In the genomic region with DNA sequence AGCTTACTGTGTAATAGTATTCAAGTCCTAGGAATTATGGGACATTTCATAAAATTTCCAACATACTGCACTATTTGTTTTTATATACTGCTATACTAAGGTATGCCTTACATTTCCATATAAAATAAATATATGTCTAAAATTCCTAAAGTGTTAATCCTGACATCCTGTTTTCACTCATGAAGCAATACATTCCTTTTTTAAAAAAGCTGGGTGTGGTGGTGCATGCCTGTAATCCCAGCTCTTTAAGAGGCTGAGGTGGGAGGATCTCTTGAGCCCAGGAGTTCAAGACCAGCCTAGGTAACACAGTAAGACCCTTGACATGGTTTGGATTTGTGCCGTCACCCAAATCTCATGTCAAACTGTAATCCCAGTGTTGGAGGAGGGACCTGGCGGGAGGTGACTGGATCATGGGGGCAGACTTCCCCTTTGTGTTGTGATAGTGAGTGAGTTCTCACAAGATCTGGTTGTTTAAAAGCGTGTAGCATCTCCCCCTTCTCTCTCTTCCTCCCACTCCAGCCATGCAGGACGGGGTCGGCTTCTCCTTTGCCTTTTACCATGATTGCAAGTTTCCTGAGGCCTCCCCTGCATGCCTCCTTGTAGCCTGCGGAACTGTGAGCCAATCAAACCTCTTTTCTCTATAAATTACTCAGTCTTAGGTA, we compare ENCODE assay signal across 30 cellular contexts. TPM values are rescaled to one million over a fixed set of nuclear protein-coding genes. Genes with fewer than 3 reads are reported as not detected.
A peak's percentile ranks its signal among the peaks of the same experiment; 100 is the strongest.
DNase-seq lines count a peak whose midpoint lies in the region; ATAC-seq, FAIRE-seq and TF ChIP-seq lines count a peak whose summit lies in the region.
"Had no signal": no experiment of that assay in that cellular context is flagged by ENCODE, and none has a peak within 500 bp of the region (broad histone marks: within the 10 kb centered on the region; RNA-seq: fewer than 3 reads in every experiment).

No MANE protein-coding gene starts in this region.

- DNase-seq in GM18507 (ENCODE audit: extremely low spot score, insufficient read length, low read depth) (no peak), IMR-90 (no peak), astrocyte (ENCODE audit: low read depth) (no peak), fibroblast of pulmonary artery (ENCODE audit: low read depth) (peak; percentile 13), 8988T (no peak), GM10248 (ENCODE audit: extremely low spot score) (no peak), NOMO-1 treated with DMSO at 0.1 percent for 48 hours (lab: John Stamatoyannopoulos, UW; ENCODE audit: unreplicated experiment) (no peak), islet precursor cell (no peak)
- DNase-seq: activated CD4-positive, alpha-beta T cell treated with anti-CD3 and anti-CD28 coated beads for 4 hours; activated CD8-positive, alpha-beta T cell treated with anti-CD3 and anti-CD28 coated beads, Interleukin-2, amount 10 ng/mL, durations not matched to agents 7 days and 5 days; amygdala; BE2C; effector memory CD8-positive, alpha-beta T cell; foreskin keratinocyte; heart left ventricle; naive thymus-derived CD4-positive, alpha-beta T cell; NCI-H1048; NCI-H1694; NCI-H510A treated with DMSO at 0.1 percent for 48 hours; NK-92 treated with Interleukin-12 subunit alpha and Interleukin-12 subunit beta, amount 100 ng/mL, for 24 hours; occipital lobe; SHP77 treated with DMSO at 0.1 percent for 48 hours had no signal

- peaks cover 13 to 32% of the 10 kb centered on the region in 2 experiments for H3K79me1 ChIP-seq in IMR-90 (ENCODE audit: low read depth in 1 of 2, low read length in 2 of 2)

- peaks cover 98% of the 10 kb centered on the region for H3K79me2 ChIP-seq in astrocyte (ENCODE audit: insufficient read depth, low read length)

- dilution Hi-C loops in IMR-90 (cut with HindIII; ENCODE audit: low sequenced_read_pairs, unreplicated experiment): no loop called here

- no peak overlapping the region for H2AK9ac ChIP-seq in IMR-90 (replicated peaks; ENCODE audit: low read depth, low read length, poor library complexity)

- no TSS peak for BruUV-seq in IMR-90 (replicated peaks; lab: Mats Ljungman, UMichigan)

- H2AK5ac ChIP-seq in IMR-90 (ENCODE audit: low read depth, low read length): peak overlapping the region; percentile 43; the same call in 1 of the 2 replicates

- H3K18ac ChIP-seq in IMR-90 (ENCODE audit: low read depth, low read length): no peak overlapping the region

- peaks cover 1% of the 10 kb centered on the region for H3K9me3 Mint-ChIP-seq in astrocyte (ENCODE audit: unreplicated experiment)
- H3K9me3 Mint-ChIP-seq: activated naive CD4-positive, alpha-beta T cell treated with anti-CD3 and anti-CD28 coated beads, Interleukin-2, amount 50 U/mL, for 72 hours; effector memory CD8-positive, alpha-beta T cell; stimulated activated effector memory CD8-positive, alpha-beta T cell treated with anti-CD3 and anti-CD28 coated beads, Interleukin-12 subunit alpha, Interleukin-12 subunit beta, amount 100 ng/mL, for 72 hours had no signal

- CTCF ChIA-PET in IMR-90 (lab: Yijun Ruan, JAX) (interaction anchor here (0.6 kb wide), 1 partner anchor 114 kb away, joined by 4 read pairs; no protein-coding TSS in a partner anchor), GM10248 (lab: Yijun Ruan, JAX) (interaction anchor here (0.7 to 1.2 kb wide), 2 partner anchors 11 to 86 kb away, joined by 3 read pairs; no protein-coding TSS in a partner anchor)

- TF ChIP-seq CTCF in IMR-90 (conservative IDR thresholded peaks at IDR 0.05; ENCODE audit: low read depth, low read length): no peak
- no peak for TF ChIP-seq CTCF in astrocyte (IDR thresholded peaks at IDR 0.05; ENCODE audit: insufficient read depth, low read depth, low read length)
- no peak for TF ChIP-seq CTCF in fibroblast of pulmonary artery (IDR thresholded peaks at IDR 0.05; ENCODE audit: low read length, missing control alignments)
- TF ChIP-seq CTCF in GM10248 (IDR thresholded peaks at IDR 0.05; ENCODE audit: control extremely low read depth, extremely low read depth, low read depth, missing control alignments): no peak

- no peaks in the 10 kb centered on the region for H3K27me3 Mint-ChIP-seq in astrocyte (ENCODE audit: low read depth, unreplicated experiment)

- no peak for TF ChIP-seq RAD21 in IMR-90 (IDR thresholded peaks at IDR 0.05; ENCODE audit: low read length)

- H4K20me1 ChIP-seq in IMR-90 (ENCODE audit: insufficient read depth, low read length): peaks cover 20% of the 10 kb centered on the region; the same call in 1 of the 2 replicates
- peaks cover 64% of the 10 kb centered on the region for H4K20me1 ChIP-seq in astrocyte (ENCODE audit: insufficient read depth, low read length)

- H3K36me3 ChIP-seq in IMR-90 (ENCODE audit: control insufficient read depth, insufficient read depth, low read length) (0 out of 2 replicates have a peak, but pooled peaks cover 3% of the 10 kb centered on the region), astrocyte (ENCODE audit: insufficient read depth, low read length) (no peaks in the 10 kb centered on the region)
- H3K36me3 ChIP-seq: BE2C, cardiac muscle cell, heart left ventricle, tibial nerve had no signal

- no peak overlapping the region for H3K4ac ChIP-seq in IMR-90 (ENCODE audit: low read depth, low read length)

- no peak overlapping the region for H3K4me3 ChIP-seq in IMR-90 (ENCODE audit: insufficient read depth, low read depth, low read length)
- H3K4me3 ChIP-seq in astrocyte (ENCODE audit: insufficient read depth, low read depth, low read length): no peak overlapping the region
- no peak overlapping the region for H3K4me3 ChIP-seq in fibroblast of pulmonary artery (replicated peaks; ENCODE audit: low read depth, low read length)
- H3K4me3 ChIP-seq: cardiac muscle cell, tibial nerve had no signal

- in situ Hi-C loops in IMR-90 (cut with MboI; ENCODE audit: low sequenced_read_pairs): no loop called here

- no peak overlapping the region for H3K4me3 Mint-ChIP-seq in astrocyte (ENCODE audit: unreplicated experiment)
- H3K4me3 Mint-ChIP-seq: activated CD8-positive, alpha-beta T cell treated with anti-CD3 and anti-CD28 coated beads, Interleukin-2, amount 10 ng/mL, durations not matched to agents 7 days and 5 days; effector memory CD8-positive, alpha-beta T cell; naive thymus-derived CD4-positive, alpha-beta T cell; stimulated activated effector memory CD8-positive, alpha-beta T cell treated with anti-CD3 and anti-CD28 coated beads, Interleukin-12 subunit alpha, Interleukin-12 subunit beta, amount 100 ng/mL, for 72 hours had no signal

- H2BK20ac ChIP-seq in IMR-90 (ENCODE audit: low read depth, low read length): no peak overlapping the region

- H2AFZ ChIP-seq in IMR-90 (replicated peaks; ENCODE audit: low read length, poor library complexity): no peak overlapping the region
- no peak overlapping the region for H2AFZ ChIP-seq in astrocyte (ENCODE audit: low read depth, low read length)

- no peaks in the 10 kb centered on the region for H3K9me3 ChIP-seq in IMR-90 (ENCODE audit: control insufficient read depth, insufficient read depth, low read length)
- H3K9me3 ChIP-seq in astrocyte (ENCODE audit: insufficient read depth, low read depth, low read length): no peaks in the 10 kb centered on the region
- H3K9me3 ChIP-seq: BE2C, heart left ventricle, tibial nerve had no signal

- peaks cover 2% of the 10 kb centered on the region for H3K36me3 Mint-ChIP-seq in astrocyte (ENCODE audit: low read depth, unreplicated experiment)
- H3K36me3 Mint-ChIP-seq: naive thymus-derived CD4-positive, alpha-beta T cell; stimulated activated effector memory CD8-positive, alpha-beta T cell treated with anti-CD3 and anti-CD28 coated beads, Interleukin-12 subunit alpha, Interleukin-12 subunit beta, amount 100 ng/mL, for 72 hours had no signal

- H3K4me1 Mint-ChIP-seq in astrocyte (ENCODE audit: low read depth, unreplicated experiment): peaks cover 10% of the 10 kb centered on the region
- H3K4me1 Mint-ChIP-seq: stimulated activated effector memory CD8-positive, alpha-beta T cell treated with anti-CD3 and anti-CD28 coated beads, Interleukin-12 subunit alpha, Interleukin-12 subunit beta, amount 100 ng/mL, for 72 hours had no signal

- H3K56ac ChIP-seq in IMR-90 (ENCODE audit: extremely low read depth, insufficient read depth, low read length): no peak overlapping the region

- peaks cover 4% of the 10 kb centered on the region; the same call in 1 of the 2 replicates for H3K4me1 ChIP-seq in IMR-90 (ENCODE audit: control insufficient read depth, insufficient read depth, low read length)
- no peaks in the 10 kb centered on the region for H3K4me1 ChIP-seq in astrocyte (ENCODE audit: insufficient read depth, low read length)

- intact Hi-C loops in IMR-90 (cut with micrococcal nuclease): loop anchor here (10.0 kb wide), 1 partner anchor 398 kb away; no protein-coding TSS in a partner anchor

- H3K27ac Mint-ChIP-seq in astrocyte (ENCODE audit: unreplicated experiment): no peak overlapping the region
- H3K27ac Mint-ChIP-seq: activated CD8-positive, alpha-beta T cell treated with anti-CD3 and anti-CD28 coated beads, Interleukin-2, amount 10 ng/mL, durations not matched to agents 7 days and 5 days; activated naive CD4-positive, alpha-beta T cell treated with anti-CD3 and anti-CD28 coated beads, Interleukin-2, amount 50 U/mL, for 72 hours; effector memory CD8-positive, alpha-beta T cell; naive thymus-derived CD4-positive, alpha-beta T cell; stimulated activated effector memory CD8-positive, alpha-beta T cell treated with anti-CD3 and anti-CD28 coated beads, Interleukin-12 subunit alpha, Interleukin-12 subunit beta, amount 100 ng/mL, for 72 hours had no signal

- H2BK15ac ChIP-seq in IMR-90 (ENCODE audit: low read depth, low read length): no peak overlapping the region; the same call in 2 of the 3 replicates

- H3K27ac ChIP-seq in IMR-90 (ENCODE audit: insufficient read depth, low read length): 0 out of 2 replicates have a peak overlapping the region, but pooled peaks have one; percentile 8
- H3K27ac ChIP-seq in astrocyte (ENCODE audit: low read depth, low read length): no peak overlapping the region
- H3K27ac ChIP-seq: cardiac muscle cell, foreskin keratinocyte, heart left ventricle, tibial nerve, VCaP had no signal

- no peak overlapping the region for H3K23ac ChIP-seq in IMR-90 (ENCODE audit: low read depth, low read length)

- ATAC-seq in IMR-90 (ENCODE audit: low read depth): no peak; the same call in 1 of the 2 replicates
- ATAC-seq: activated CD8-positive, alpha-beta T cell treated with anti-CD3 and anti-CD28 coated beads, Interleukin-2, amount 10 ng/mL, durations not matched to agents 7 days and 5 days; activated naive CD4-positive, alpha-beta T cell treated with anti-CD3 and anti-CD28 coated beads, Interleukin-2, amount 50 U/mL, for 72 hours; effector memory CD8-positive, alpha-beta T cell; esophagus mucosa; foreskin keratinocyte; heart left ventricle; naive thymus-derived CD4-positive, alpha-beta T cell; Panc1; stimulated activated effector memory CD8-positive, alpha-beta T cell treated with anti-CD3 and anti-CD28 coated beads, Interleukin-12 subunit alpha, Interleukin-12 subunit beta, amount 100 ng/mL, for 72 hours had no signal

- peak; percentile 12 for FAIRE-seq in GM18507 (lab: Jason Lieb, UNC)
- no peak for FAIRE-seq in astrocyte (lab: Jason Lieb, UNC)
- FAIRE-seq: GM12892 had no signal

- POLR2A ChIA-PET in IMR-90 (lab: Charles Lee; ENCODE audit: unreplicated experiment): no interaction called here
- POLR2A ChIA-PET in GM10248 (lab: Yijun Ruan, JAX): no interaction called here

- H3K9ac ChIP-seq in IMR-90 (ENCODE audit: low read depth, low read length) (no peak overlapping the region), astrocyte (ENCODE audit: low read length) (no peak overlapping the region)

- H3K14ac ChIP-seq in IMR-90 (replicated peaks; ENCODE audit: low read depth, low read length): 0 out of 2 replicates have a peak overlapping the region, but pooled peaks have one; percentile 60

- H4K91ac ChIP-seq in IMR-90 (ENCODE audit: insufficient read depth, low read depth, low read length): peak overlapping the region; percentile 41; the same call in 1 of the 2 replicates

- no peak overlapping the region for H2BK5ac ChIP-seq in IMR-90 (ENCODE audit: low read depth, low read length, poor library complexity, severe bottlenecking)

- peaks cover 3% of the 10 kb centered on the region; the same call in 1 of the 2 replicates for H3K9me1 ChIP-seq in IMR-90 (ENCODE audit: insufficient read depth, low read length)

- WGBS in IMR-90 (ENCODE audit: extremely low coverage in 2 of 2, insufficient read length in 1 of 2), 2 experiments: no CpG with 5 or more reads among the region's 6 CpGs

- no peak overlapping the region for H4K5ac ChIP-seq in IMR-90 (ENCODE audit: low read depth, low read length)

- peak overlapping the region; percentile 12; the same call in 1 of the 2 replicates for H2BK120ac ChIP-seq in IMR-90 (ENCODE audit: low read depth, low read length)

- 0 out of 4 replicates have a peak overlapping the region, but pooled peaks of 1 of the 2 experiments have one; percentile 28 for H4K8ac ChIP-seq in IMR-90 (ENCODE audit: low read depth in 2 of 2, low read length in 2 of 2)

- H3K4me2 ChIP-seq in IMR-90 (ENCODE audit: low read depth, low read length) (no peak overlapping the region), astrocyte (ENCODE audit: low read length) (peak overlapping the region; percentile 21)

- no peaks in the 10 kb centered on the region for H3K27me3 ChIP-seq in IMR-90 (ENCODE audit: control insufficient read depth, insufficient read depth, low read length)
- H3K27me3 ChIP-seq in astrocyte (ENCODE audit: insufficient read depth, low read length): no peaks in the 10 kb centered on the region
- H3K27me3 ChIP-seq: BE2C, cardiac muscle cell, foreskin keratinocyte, heart left ventricle, tibial nerve had no signal

- no peak for TF ChIP-seq POLR2A in IMR-90 (IDR thresholded peaks at IDR 0.05; ENCODE audit: low read depth, low read length)

RNA-seq across cellular contexts. Expression of a gene that starts 5.8 kb away (rescaled TPM):
- total RNA-seq in IMR-90 (2012; rRNA removed) (27.8 and 36.4 TPM in 2 replicates), astrocyte (31.2 and 34.5 TPM in 2 replicates)
- 7.7 and 9.4 TPM in 2 replicates for polyA plus RNA-seq in IMR-90 (2012; rRNA removed)
- 2.8 and 4.1 TPM in 2 replicates for polyA plus RNA-seq in IMR-90 (2012; cell fraction: cytosol; rRNA removed)
- polyA plus RNA-seq in IMR-90 (2012; cell fraction: nucleus; rRNA removed; ENCODE audit: low replicate concordance): 8.9 and 19.7 TPM in 2 replicates
